Comparison of ENCODE assay signal across 12 cellular contexts in genomic region chr3:155393316-155393715, GRCh38.
A peak's percentile ranks its signal among the peaks of the same experiment; 100 is the strongest.
DNase-seq lines count a peak whose midpoint lies in the region; ATAC-seq and TF ChIP-seq lines count a peak whose summit lies in the region.
"Had no signal": no experiment of that assay in that cellular context is flagged by ENCODE, and none has a peak within 500 bp of the region (broad histone marks: within the 10 kb centered on the region; RNA-seq: fewer than 3 reads in every experiment).

No MANE protein-coding gene starts in this region.

- ATAC-seq in Right ventricle myocardium inferior = no peak

- no peaks in the 10 kb centered on the region for H3K27me3 ChIP-seq in SJCRH30
- H3K27me3 ChIP-seq: BE2C had no signal

- H3K4me3 ChIP-seq in foreskin fibroblast (ENCODE audit: low read depth in 1 of 2, low read length in 2 of 2) (no peak overlapping the region), SJCRH30 (no peak overlapping the region)

- intact Hi-C loops in Right ventricle myocardium inferior (cut with DNase I) = loop anchor here (5.0 kb wide), 1 partner anchor 41 kb away; no protein-coding TSS in a partner anchor

- H3K4me1 ChIP-seq in SJCRH30 = peaks cover 14% of the 10 kb centered on the region
- H3K4me1 ChIP-seq: BE2C had no signal

- H3K27ac ChIP-seq in SJCRH30 = no peak overlapping the region

- H3K9me3 ChIP-seq in SJCRH30 (replicated peaks) = no peaks in the 10 kb centered on the region
- H3K9me3 ChIP-seq: BE2C had no signal

- no peaks in the 10 kb centered on the region for H3K36me3 ChIP-seq in SJCRH30
- H3K36me3 ChIP-seq: BE2C had no signal

- peak; percentile 16 for DNase-seq in GM03348 (ENCODE audit: low spot score)
- DNase-seq in RKO (ENCODE audit: low spot score) = peak; percentile 2
- peak; percentile 15 for DNase-seq in fibroblast of gingiva (ENCODE audit: low read depth)
- DNase-seq in foreskin fibroblast = peak; percentile 26 to 62
- no peak for DNase-seq in SJCRH30
- DNase-seq in KG1 (lab: John Stamatoyannopoulos, UW) = no peak
- no peak for DNase-seq in Right ventricle myocardium inferior (ENCODE audit: missing footprints)
- DNase-seq: BE2C; C1 segment of cervical spinal cord; Caco-2; CD4-positive, CD25-positive, alpha-beta regulatory T cell; H9 had no signal

- no peak for TF ChIP-seq CTCF in foreskin fibroblast (IDR thresholded peaks at IDR 0.05; ENCODE audit: low read depth, low read length)

Comparison
In these comparisons a context has a peak if more than half of its experiments do, and no peak if none do; other contexts are left out.
1. DNase-seq: peak in GM03348 (single experiment), RKO (single experiment), fibroblast of gingiva (single experiment) and foreskin fibroblast (2 of 2); none in SJCRH30 (0 of 2), KG1 (single experiment) and Right ventricle myocardium inferior (single experiment).